ENCODE assay signal across 1 cellular context in genomic region chr17:46020998-46021397, GRCh38.
TF ChIP-seq lines count a peak whose summit lies in the region.

No MANE protein-coding gene starts in this region.

TF ChIP-seq in GM23338, 12 proteins besides CTCF, POLR2A, EP300 and RAD21:
- TF ChIP-seq POLR2AphosphoS5 (IDR thresholded peaks at IDR 0.05; ENCODE audit: low read depth) (no peak), ETS1 (IDR thresholded peaks at IDR 0.05) (no peak), NANOG (IDR thresholded peaks at IDR 0.05; ENCODE audit: borderline replicate concordance) (no peak), CREB1 (CRISPR knock-in tag; IDR thresholded peaks at IDR 0.05; ENCODE audit: low read depth) (no peak), ZNF462 (CRISPR knock-in tag; IDR thresholded peaks at IDR 0.05) (no peak), ZNF114 (CRISPR knock-in tag; IDR thresholded peaks at IDR 0.05) (no peak)
TF ChIP-seq in GM23338: peak in this region for 0.
